ENCODE assay signal across 17 cellular contexts in genomic region chr3:64475037-64475436, GRCh38.
"Had no signal": no experiment of that assay in that cellular context is flagged by ENCODE, and none has a peak within 500 bp of the region (broad histone marks: within the 10 kb centered on the region; RNA-seq: fewer than 3 reads in every experiment).

No MANE protein-coding gene starts in this region.

- H3K27ac ChIP-seq: coronary artery, lower lobe of right lung had no signal

- H3K36me3 ChIP-seq: lower lobe of right lung had no signal

- H3K9me3 ChIP-seq: lower lobe of right lung had no signal

- ATAC-seq: activated T-cell treated with anti-CD3 and anti-CD28 coated beads, Interleukin-2, amount 50 U/mL, for 4 hours; left cardiac atrium; lower lobe of right lung; sciatic nerve; stimulated activated naive B cell treated with anti-CD40 and anti-IgM and Interleukin-4, amounts not matched to agents 10 μg/mL and 1 μg/mL and 100 μg/mL, for 72 hours had no signal

- H3K4me3 ChIP-seq: coronary artery, lower lobe of right lung had no signal

- DNase-seq: activated CD4-positive, alpha-beta memory T cell treated with anti-CD3 and anti-CD28 coated beads for 36 hours; activated CD4-positive, alpha-beta T cell treated with anti-CD3 and anti-CD28 coated beads for 1 hour; activated gamma-delta T cell; activated T-cell treated with anti-CD3 and anti-CD28 coated beads, Interleukin-2, amount 50 U/mL, for 4 hours; amygdala; effector CD4-positive, alpha-beta T cell; left cardiac atrium; lower lobe of right lung; midbrain; naive B cell; stimulated activated CD4-positive, alpha-beta T cell treated with anti-CD3 and anti-CD28 coated beads, Interleukin-2, amount 100 ng/mL, for 24 hours; stimulated activated naive B cell treated with anti-CD40 and anti-IgM and Interleukin-4, amounts not matched to agents 10 μg/mL and 1 μg/mL and 100 μg/mL, for 72 hours; substantia nigra; SW 1271; trophoblast cell had no signal

- H3K4me1 ChIP-seq: lower lobe of right lung had no signal
